Comparison of ENCODE assay signal across 2 cellular contexts in genomic region chr1:23392125-23392855, GRCh38.
A peak's percentile ranks its signal among the peaks of the same experiment; 100 is the strongest.
TF ChIP-seq lines count a peak whose summit lies in the region.

No MANE protein-coding gene starts in this region.

TF ChIP-seq in HepG2, 621 proteins besides CTCF, POLR2A, EP300 and RAD21:
- 0 out of 2 replicates have a peak, but pooled peaks have one; percentile 76 for TF ChIP-seq TARDBP (CRISPR knock-in tag; IDR thresholded peaks at IDR 0.05)
- no peak for TF ChIP-seq IRF9 (CRISPR knock-in tag; IDR thresholded peaks at IDR 0.05; ENCODE audit: borderline replicate concordance)
- TF ChIP-seq ZNF646 (CRISPR knock-in tag; IDR thresholded peaks at IDR 0.05): peak; percentile 89
- no peak for TF ChIP-seq PREB (CRISPR knock-in tag; IDR thresholded peaks at IDR 0.05)
- TF ChIP-seq ZNF564 (CRISPR knock-in tag; IDR thresholded peaks at IDR 0.05): no peak
- 0 out of 2 replicates have a peak, but pooled peaks have one; percentile 45 for TF ChIP-seq FOXA1 (IDR thresholded peaks at IDR 0.05)
- no peak for TF ChIP-seq FOXA1 (CRISPR knock-in tag; IDR thresholded peaks at IDR 0.05)
- TF ChIP-seq JUNB (CRISPR knock-in tag; IDR thresholded peaks at IDR 0.05; ENCODE audit: borderline replicate concordance): 0 out of 2 replicates have a peak, but pooled peaks have one; percentile 17
- TF ChIP-seq IKZF1 (IDR thresholded peaks at IDR 0.05): 0 out of 2 replicates have a peak, but pooled peaks have one; percentile 23
- no peak for TF ChIP-seq ZNF782 (CRISPR knock-in tag; IDR thresholded peaks at IDR 0.05; ENCODE audit: borderline replicate concordance)

TF ChIP-seq in K562, 482 proteins besides CTCF, POLR2A, EP300 and RAD21:
- TF ChIP-seq TSC22D4 (tag; IDR thresholded peaks at IDR 0.05): 0 out of 2 replicates have a peak, but pooled peaks have one; percentile 34
- TF ChIP-seq ELF4 (CRISPR knock-in tag; IDR thresholded peaks at IDR 0.05): 0 out of 2 replicates have a peak, but pooled peaks have one; percentile 5
- TF ChIP-seq PHF20 (IDR thresholded peaks at IDR 0.05; ENCODE audit: partially characterized antibody): peak; percentile 8
- no peak for TF ChIP-seq NR3C1 (CRISPR knock-in tag; IDR thresholded peaks at IDR 0.05)
- no peak for TF ChIP-seq PHF21A (IDR thresholded peaks at IDR 0.05; ENCODE audit: borderline replicate concordance, low read depth)
- TF ChIP-seq ZBTB26 (CRISPR knock-in tag; IDR thresholded peaks at IDR 0.05): 0 out of 2 replicates have a peak, but pooled peaks have one; percentile 60
- TF ChIP-seq RBM25 (IDR thresholded peaks at IDR 0.05; ENCODE audit: low read depth, low read length, severe bottlenecking): no peak
- no peak for TF ChIP-seq ZNF57 (CRISPR knock-in tag; IDR thresholded peaks at IDR 0.05)
- TF ChIP-seq HBP1 (CRISPR knock-in tag; IDR thresholded peaks at IDR 0.05): 0 out of 2 replicates have a peak, but pooled peaks have one; percentile 46
- no peak for TF ChIP-seq ZNF12 (CRISPR knock-in tag; IDR thresholded peaks at IDR 0.05)
- TF ChIP-seq LARP7 (IDR thresholded peaks at IDR 0.05): 0 out of 2 replicates have a peak, but pooled peaks have one; percentile 32
- TF ChIP-seq CREBBP (IDR thresholded peaks at IDR 0.05; ENCODE audit: low read depth, low read length): peak; percentile 49
